In the genomic region with DNA sequence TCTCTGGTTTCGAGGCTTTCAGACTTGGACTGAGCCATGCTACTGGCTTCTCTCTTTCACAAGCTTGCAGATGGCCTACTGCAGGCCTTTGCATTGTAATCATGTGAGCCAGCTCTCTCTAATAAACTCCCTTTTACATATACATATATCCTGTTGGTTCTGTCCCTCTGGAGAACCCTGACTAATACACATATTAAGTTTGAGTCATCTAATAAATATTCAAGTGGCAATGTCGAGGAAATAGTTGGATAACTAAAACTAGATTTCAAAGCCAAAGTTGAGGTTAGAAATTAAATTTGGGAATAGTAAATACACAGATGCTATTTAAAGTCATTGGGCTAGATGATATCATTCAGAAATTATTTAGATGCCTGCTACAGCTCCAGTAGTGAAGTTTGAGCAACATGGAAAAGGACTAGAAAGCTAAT, we compare ENCODE assay signal across 20 cellular contexts.
A peak's percentile ranks its signal among the peaks of the same experiment; 100 is the strongest.
DNase-seq lines count a peak whose midpoint lies in the region; ATAC-seq, FAIRE-seq and TF ChIP-seq lines count a peak whose summit lies in the region.
"Had no signal": no experiment of that assay in that cellular context is flagged by ENCODE, and none has a peak within 500 bp of the region (broad histone marks: within the 10 kb centered on the region; RNA-seq: fewer than 3 reads in every experiment).

No MANE protein-coding gene starts in this region.

- no peak overlapping the region for H3K4me3 ChIP-seq in fibroblast of villous mesenchyme (ENCODE audit: low read depth, low read length)
- no peak overlapping the region for H3K4me3 ChIP-seq in pancreas
- H3K4me3 ChIP-seq: body of pancreas, dorsolateral prefrontal cortex, sigmoid colon, testis had no signal

- ATAC-seq in pancreas, result no peak
- ATAC-seq in HG03565 (IDR thresholded peaks at IDR 0.05; ENCODE audit: unreplicated experiment), result no peak
- ATAC-seq: body of pancreas, left colon, T-helper 17 cell had no signal

- no peaks in the 10 kb centered on the region for H3K27me3 ChIP-seq in pancreas
- H3K27me3 ChIP-seq: body of pancreas, dorsolateral prefrontal cortex, sigmoid colon, testis had no signal

- no peaks in the 10 kb centered on the region for H3K9me3 ChIP-seq in pancreas
- H3K9me3 ChIP-seq: body of pancreas, sigmoid colon, testis had no signal

- DNase-seq in HCEC 1CT (peak; percentile 74), amniotic epithelial cell (ENCODE audit: low read depth) (peak; percentile 29), fibroblast of villous mesenchyme (ENCODE audit: low read depth) (peak; percentile 18), urothelium cell line (ENCODE audit: low spot score) (peak; percentile 1), pancreas (no peak)
- DNase-seq in activated CD4-positive, alpha-beta T cell treated with anti-CD3 and anti-CD28 coated beads, Interleukin-2, amount 10 ng/mL, durations not matched to agents 24 days and 14 days, result no peak
- DNase-seq: body of pancreas; CD4-positive, CD25-positive, alpha-beta regulatory T cell; dorsolateral prefrontal cortex; left colon; NCI-H1105 treated with DMSO at 0.1 percent for 48 hours; NCI-H2171; nucleus accumbens; sigmoid colon; stimulated activated CD4-positive, alpha-beta T cell treated with anti-CD3 and anti-CD28 coated beads, Interleukin-4, amount 100 ng/mL, for 1 hour; stimulated activated CD8-positive, alpha-beta memory T cell treated with anti-CD3 and anti-CD28 coated beads, Interleukin-4, amount 100 ng/mL, for 48 hours; T-helper 17 cell; testis had no signal

- no peak overlapping the region for H3K27ac Mint-ChIP-seq in activated CD4-positive, alpha-beta T cell treated with anti-CD3 and anti-CD28 coated beads, Interleukin-2, amount 10 ng/mL, durations not matched to agents 24 days and 14 days
- H3K27ac Mint-ChIP-seq: activated T-helper 2 cell treated with anti-CD3 and anti-CD28 coated beads, Interferon-gamma antibody, Interleukin-2, Interleukin-4, amounts not matched to agents 10 μg/mL and 5 μg/mL and 100 μg/mL, durations not matched to agents 14 hours and 24 hours and 36 hours; CD4-positive, CD25-positive, alpha-beta regulatory T cell; T-helper 17 cell had no signal

- FAIRE-seq in urothelium cell line (lab: Jason Lieb, UNC) (no peak), pancreas (lab: Jason Lieb, UNC) (no peak)

- no peak overlapping the region for H3K4me3 Mint-ChIP-seq in activated CD4-positive, alpha-beta T cell treated with anti-CD3 and anti-CD28 coated beads, Interleukin-2, amount 10 ng/mL, durations not matched to agents 24 days and 14 days
- H3K4me3 Mint-ChIP-seq: CD4-positive, CD25-positive, alpha-beta regulatory T cell; T-helper 17 cell had no signal

- H3K27me3 Mint-ChIP-seq in activated CD4-positive, alpha-beta T cell treated with anti-CD3 and anti-CD28 coated beads, Interleukin-2, amount 10 ng/mL, durations not matched to agents 24 days and 14 days, result no peaks in the 10 kb centered on the region
- H3K27me3 Mint-ChIP-seq: CD4-positive, CD25-positive, alpha-beta regulatory T cell; T-helper 17 cell had no signal

- TF ChIP-seq CTCF in fibroblast of villous mesenchyme (IDR thresholded peaks at IDR 0.05; ENCODE audit: insufficient read depth, low read depth, low read length) (no peak), pancreas (IDR thresholded peaks at IDR 0.05) (no peak)

- H3K4me1 Mint-ChIP-seq in activated CD4-positive, alpha-beta T cell treated with anti-CD3 and anti-CD28 coated beads, Interleukin-2, amount 10 ng/mL, durations not matched to agents 24 days and 14 days, result no peaks in the 10 kb centered on the region
- H3K4me1 Mint-ChIP-seq: CD4-positive, CD25-positive, alpha-beta regulatory T cell; T-helper 17 cell had no signal

- no peak overlapping the region for H3K27ac ChIP-seq in pancreas
- H3K27ac ChIP-seq: body of pancreas, dorsolateral prefrontal cortex, sigmoid colon, testis had no signal

- 60 to 61% methylated on average over 2 of the region's 2 CpGs for WGBS in pancreas, 2 donors

- intact Hi-C loops in activated CD4-positive, alpha-beta T cell treated with anti-CD3 and anti-CD28 coated beads, Interleukin-2, amount 10 ng/mL, durations not matched to agents 24 days and 14 days (cut with micrococcal nuclease), result no loop called here
- intact Hi-C loops in pancreas (cut with DNase I), result no loop called here

- no peaks in the 10 kb centered on the region for H3K36me3 ChIP-seq in pancreas
- H3K36me3 ChIP-seq: sigmoid colon had no signal

- H3K4me1 ChIP-seq in pancreas, result no peaks in the 10 kb centered on the region
- H3K4me1 ChIP-seq: body of pancreas, sigmoid colon, testis had no signal

- no peaks in the 10 kb centered on the region for H3K9me3 Mint-ChIP-seq in activated CD4-positive, alpha-beta T cell treated with anti-CD3 and anti-CD28 coated beads, Interleukin-2, amount 10 ng/mL, durations not matched to agents 24 days and 14 days

- no peaks in the 10 kb centered on the region for H3K36me3 Mint-ChIP-seq in activated CD4-positive, alpha-beta T cell treated with anti-CD3 and anti-CD28 coated beads, Interleukin-2, amount 10 ng/mL, durations not matched to agents 24 days and 14 days (ENCODE audit: low read depth)
- H3K36me3 Mint-ChIP-seq: CD4-positive, CD25-positive, alpha-beta regulatory T cell had no signal

Comparison
In these comparisons a context has a peak if more than half of its experiments do, and no peak if none do; other contexts are left out.
1. DNase-seq: peak in HCEC 1CT (single experiment), amniotic epithelial cell (single experiment), fibroblast of villous mesenchyme (single experiment) and urothelium cell line (single experiment); none in activated CD4-positive, alpha-beta T cell treated with anti-CD3 and anti-CD28 coated beads, Interleukin-2, amount 10 ng/mL, durations not matched to agents 24 days and 14 days (single experiment) and pancreas (0 of 6).